19 cellular contexts compared by ENCODE assay signal in genomic region chr5:139451176-139451575, GRCh38. TPM values are rescaled to one million over a fixed set of nuclear protein-coding genes. Genes with fewer than 3 reads are reported as not detected.
DNase-seq lines count a peak whose midpoint lies in the region; ATAC-seq and TF ChIP-seq lines count a peak whose summit lies in the region.
"Had no signal": no experiment of that assay in that cellular context is flagged by ENCODE, and none has a peak within 500 bp of the region (broad histone marks: within the 10 kb centered on the region; RNA-seq: fewer than 3 reads in every experiment).

No MANE protein-coding gene starts in this region.

- peaks cover 47% of the 10 kb centered on the region for H3K4me1 Mint-ChIP-seq in activated CD4-positive, alpha-beta memory T cell treated with anti-CD3 and anti-CD28 coated beads for 36 hours (ENCODE audit: low read depth)
- H3K4me1 Mint-ChIP-seq in activated CD4-positive, alpha-beta memory T cell treated with anti-CD3 and anti-CD28 coated beads, Interleukin-2, amount 10 ng/mL, durations not matched to agents 7 days and 5 days: peaks cover 47% of the 10 kb centered on the region
- H3K4me1 Mint-ChIP-seq in activated T-cell treated with anti-CD3 and anti-CD28 coated beads, Interleukin-2, amount 50 U/mL, for 72 hours (ENCODE audit: low read depth): peaks cover 62% of the 10 kb centered on the region
- peaks cover 42% of the 10 kb centered on the region for H3K4me1 Mint-ChIP-seq in activated T-cell treated with anti-CD3 and anti-CD28 coated beads, Interleukin-2, amount 50 U/mL, for 4 hours (ENCODE audit: low read depth)
- H3K4me1 Mint-ChIP-seq in mesothelial cell of epicardium: peaks cover 4% of the 10 kb centered on the region
- H3K4me1 Mint-ChIP-seq: GM23338, H9 had no signal

- H3K36me3 Mint-ChIP-seq in activated CD4-positive, alpha-beta memory T cell treated with anti-CD3 and anti-CD28 coated beads for 36 hours: peaks cover 7% of the 10 kb centered on the region
- H3K36me3 Mint-ChIP-seq in activated CD4-positive, alpha-beta memory T cell treated with anti-CD3 and anti-CD28 coated beads, Interleukin-2, amount 10 ng/mL, durations not matched to agents 7 days and 5 days (ENCODE audit: low read depth): peaks cover 7% of the 10 kb centered on the region
- H3K36me3 Mint-ChIP-seq in activated T-cell treated with anti-CD3 and anti-CD28 coated beads, Interleukin-2, amount 50 U/mL, for 72 hours (ENCODE audit: insufficient read depth in 2 of 2): peaks cover 11 to 12% of the 10 kb centered on the region in 2 donors
- H3K36me3 Mint-ChIP-seq in activated T-cell treated with anti-CD3 and anti-CD28 coated beads, Interleukin-2, amount 50 U/mL, for 4 hours (ENCODE audit: insufficient read depth): peaks cover 3% of the 10 kb centered on the region
- H3K36me3 Mint-ChIP-seq in mesothelial cell of epicardium: no peaks in the 10 kb centered on the region
- H3K36me3 Mint-ChIP-seq: CD14-positive monocyte; CD8-positive, alpha-beta T cell had no signal

- H3K9me3 ChIP-seq in upper lobe of right lung: no peaks in the 10 kb centered on the region

- H3K27me3 Mint-ChIP-seq in activated CD4-positive, alpha-beta memory T cell treated with anti-CD3 and anti-CD28 coated beads for 36 hours: no peaks in the 10 kb centered on the region
- H3K27me3 Mint-ChIP-seq in activated CD4-positive, alpha-beta memory T cell treated with anti-CD3 and anti-CD28 coated beads, Interleukin-2, amount 10 ng/mL, durations not matched to agents 7 days and 5 days: no peaks in the 10 kb centered on the region
- no peaks in the 10 kb centered on the region for H3K27me3 Mint-ChIP-seq in activated T-cell treated with anti-CD3 and anti-CD28 coated beads, Interleukin-2, amount 50 U/mL, for 72 hours (ENCODE audit: low read depth)
- no peaks in the 10 kb centered on the region for H3K27me3 Mint-ChIP-seq in activated T-cell treated with anti-CD3 and anti-CD28 coated beads, Interleukin-2, amount 50 U/mL, for 4 hours (ENCODE audit: low read depth)
- no peaks in the 10 kb centered on the region for H3K27me3 Mint-ChIP-seq in mesothelial cell of epicardium (ENCODE audit: low read depth)

- CTCF ChIA-PET in activated CD4-positive, alpha-beta memory T cell treated with anti-CD3 and anti-CD28 coated beads for 36 hours (lab: Charles Lee): interaction anchor here (0.7 kb wide), 1 partner anchor 15 kb away, joined by 4 read pairs; no protein-coding TSS in a partner anchor
- CTCF ChIA-PET in activated CD4-positive, alpha-beta memory T cell treated with anti-CD3 and anti-CD28 coated beads, Interleukin-2, amount 10 ng/mL, durations not matched to agents 7 days and 5 days (lab: Charles Lee): interaction anchor here (0.5 kb wide), 1 partner anchor 252 kb away, joined by 3 read pairs; no protein-coding TSS in a partner anchor

- H3K36me3 ChIP-seq in upper lobe of right lung: no peaks in the 10 kb centered on the region

- no peak overlapping the region for H3K27ac ChIP-seq in coronary artery
- no peak overlapping the region for H3K27ac ChIP-seq in upper lobe of right lung
- H3K27ac ChIP-seq: 22Rv1 had no signal

- POLR2A ChIA-PET in activated CD4-positive, alpha-beta memory T cell treated with anti-CD3 and anti-CD28 coated beads for 36 hours (lab: Charles Lee): no interaction called here
- POLR2A ChIA-PET in activated CD4-positive, alpha-beta memory T cell treated with anti-CD3 and anti-CD28 coated beads, Interleukin-2, amount 10 ng/mL, durations not matched to agents 7 days and 5 days (lab: Charles Lee): interaction anchor here (3.7 kb wide), 1 partner anchor 13 kb away, joined by 20 read pairs; the partner anchor contains the start of gene DNAJC18

- H3K27ac Mint-ChIP-seq in activated CD4-positive, alpha-beta memory T cell treated with anti-CD3 and anti-CD28 coated beads for 36 hours: no peak overlapping the region
- H3K27ac Mint-ChIP-seq in activated CD4-positive, alpha-beta memory T cell treated with anti-CD3 and anti-CD28 coated beads, Interleukin-2, amount 10 ng/mL, durations not matched to agents 7 days and 5 days: no peak overlapping the region
- no peak overlapping the region for H3K27ac Mint-ChIP-seq in activated T-cell treated with anti-CD3 and anti-CD28 coated beads, Interleukin-2, amount 50 U/mL, for 72 hours
- no peak overlapping the region for H3K27ac Mint-ChIP-seq in mesothelial cell of epicardium
- H3K27ac Mint-ChIP-seq: CD14-positive monocyte; CD8-positive, alpha-beta T cell; GM23338; H9; HFFc6 had no signal

- H3K9me3 Mint-ChIP-seq in activated CD4-positive, alpha-beta memory T cell treated with anti-CD3 and anti-CD28 coated beads for 36 hours: no peaks in the 10 kb centered on the region
- no peaks in the 10 kb centered on the region for H3K9me3 Mint-ChIP-seq in activated CD4-positive, alpha-beta memory T cell treated with anti-CD3 and anti-CD28 coated beads, Interleukin-2, amount 10 ng/mL, durations not matched to agents 7 days and 5 days
- H3K9me3 Mint-ChIP-seq in activated T-cell treated with anti-CD3 and anti-CD28 coated beads, Interleukin-2, amount 50 U/mL, for 72 hours: peaks cover 3 to 4% of the 10 kb centered on the region in 2 donors
- peaks cover 5% of the 10 kb centered on the region for H3K9me3 Mint-ChIP-seq in activated T-cell treated with anti-CD3 and anti-CD28 coated beads, Interleukin-2, amount 50 U/mL, for 4 hours
- no peaks in the 10 kb centered on the region for H3K9me3 Mint-ChIP-seq in mesothelial cell of epicardium
- H3K9me3 Mint-ChIP-seq: CD14-positive monocyte; CD8-positive, alpha-beta T cell; GM23338; H9; HFFc6 had no signal

- no peaks in the 10 kb centered on the region for H3K4me1 ChIP-seq in upper lobe of right lung

- peak; percentile 2 to 12 for ATAC-seq in activated T-cell treated with anti-CD3 and anti-CD28 coated beads, Interleukin-2, amount 50 U/mL, for 72 hours (replicated peaks in 1 of 2)
- ATAC-seq in activated T-cell treated with anti-CD3 and anti-CD28 coated beads, Interleukin-2, amount 50 U/mL, for 4 hours: no peak
- ATAC-seq in upper lobe of right lung: no peak
- ATAC-seq: CD8-positive, alpha-beta T cell; GM23338 had no signal

- TF ChIP-seq CTCF in coronary artery (IDR thresholded peaks at IDR 0.05) (no peak), upper lobe of right lung (IDR thresholded peaks at IDR 0.05) (no peak), mesothelial cell of epicardium (IDR thresholded peaks at IDR 0.05; ENCODE audit: unreplicated experiment) (no peak)

- H3K4me3 ChIP-seq in coronary artery (no peak overlapping the region), upper lobe of right lung (no peak overlapping the region)
- H3K4me3 ChIP-seq: GM23338 had no signal

- intact Hi-C loops in activated CD4-positive, alpha-beta memory T cell treated with anti-CD3 and anti-CD28 coated beads for 36 hours (cut with micrococcal nuclease): no loop called here
- intact Hi-C loops in upper lobe of right lung (cut with DNase I): no loop called here

- H3K27me3 ChIP-seq in upper lobe of right lung: no peaks in the 10 kb centered on the region

- H3K4me3 Mint-ChIP-seq in activated CD4-positive, alpha-beta memory T cell treated with anti-CD3 and anti-CD28 coated beads for 36 hours: no peak overlapping the region
- no peak overlapping the region for H3K4me3 Mint-ChIP-seq in activated CD4-positive, alpha-beta memory T cell treated with anti-CD3 and anti-CD28 coated beads, Interleukin-2, amount 10 ng/mL, durations not matched to agents 7 days and 5 days
- no peak overlapping the region for H3K4me3 Mint-ChIP-seq in activated T-cell treated with anti-CD3 and anti-CD28 coated beads, Interleukin-2, amount 50 U/mL, for 72 hours
- H3K4me3 Mint-ChIP-seq in activated T-cell treated with anti-CD3 and anti-CD28 coated beads, Interleukin-2, amount 50 U/mL, for 4 hours: no peak overlapping the region
- no peak overlapping the region for H3K4me3 Mint-ChIP-seq in mesothelial cell of epicardium
- H3K4me3 Mint-ChIP-seq: CD14-positive monocyte; CD8-positive, alpha-beta T cell; GM23338; H9; HFFc6 had no signal

- DNase-seq in activated CD4-positive, alpha-beta memory T cell treated with anti-CD3 and anti-CD28 coated beads for 36 hours: peak; percentile 14
- no peak for DNase-seq in activated CD4-positive, alpha-beta memory T cell treated with anti-CD3 and anti-CD28 coated beads, Interleukin-2, amount 10 ng/mL, durations not matched to agents 7 days and 5 days
- DNase-seq in activated T-cell treated with anti-CD3 and anti-CD28 coated beads, Interleukin-2, amount 50 U/mL, for 72 hours: no peak
- DNase-seq in activated T-cell treated with anti-CD3 and anti-CD28 coated beads, Interleukin-2, amount 50 U/mL, for 4 hours: no peak
- DNase-seq in coronary artery (ENCODE audit: low spot score): peak; percentile 16
- peak; percentile 10 for DNase-seq in upper lobe of right lung
- DNase-seq in mesothelial cell of epicardium (ENCODE audit: low spot score in 2 of 2, unreplicated experiment in 2 of 2): no peak
- DNase-seq in NCI-H526 (lab: John Stamatoyannopoulos, UW): no peak
- DNase-seq: CD8-positive, alpha-beta T cell; COR-L47; DMS153; DND-41; GDM1; H9; HFFc6 had no signal

RNA-seq across cellular contexts. Expression of gene ECSCR, which starts 11.4 kb away (rescaled TPM):
- total RNA-seq in activated CD4-positive, alpha-beta memory T cell treated with anti-CD3 and anti-CD28 coated beads for 36 hours: 1 to 10 TPM; 3.7 to 4.2 TPM
- 1 to 10 TPM in 1 of 2 experiments, not detected in 1; 1.1 TPM for total RNA-seq in activated CD4-positive, alpha-beta memory T cell treated with anti-CD3 and anti-CD28 coated beads, Interleukin-2, amount 10 ng/mL, durations not matched to agents 7 days and 5 days
- 1 to 10 TPM; 1.2 to 1.4 TPM for total RNA-seq in activated T-cell treated with anti-CD3 and anti-CD28 coated beads, Interleukin-2, amount 50 U/mL, for 72 hours
- 1 to 10 TPM; 2.6 to 4.0 (median 2.9) TPM for total RNA-seq in activated T-cell treated with anti-CD3 and anti-CD28 coated beads, Interleukin-2, amount 50 U/mL, for 4 hours
- 47.2 TPM for total RNA-seq in upper lobe of right lung
- 0.29 TPM in 1 of 3 replicates, not detected in the others for total RNA-seq in mesothelial cell of epicardium
- total RNA-seq: CD8-positive, alpha-beta T cell had no signal

RNA-seq across cellular contexts. Expression of gene DNAJC18, which starts 11.9 kb away (rescaled TPM):
- total RNA-seq in activated CD4-positive, alpha-beta memory T cell treated with anti-CD3 and anti-CD28 coated beads for 36 hours: 10 to 100 TPM; 54.1 to 56.0 TPM
- 10 to 100 TPM; 16.1 to 17.0 TPM for total RNA-seq in activated CD4-positive, alpha-beta memory T cell treated with anti-CD3 and anti-CD28 coated beads, Interleukin-2, amount 10 ng/mL, durations not matched to agents 7 days and 5 days
- total RNA-seq in activated T-cell treated with anti-CD3 and anti-CD28 coated beads, Interleukin-2, amount 50 U/mL, for 72 hours: 10 to 100 TPM; 46.1 to 73.7 TPM
- 10 to 100 TPM; 22.7 to 32.8 (median 26.2) TPM for total RNA-seq in activated T-cell treated with anti-CD3 and anti-CD28 coated beads, Interleukin-2, amount 50 U/mL, for 4 hours
- total RNA-seq in upper lobe of right lung (11.9 TPM), mesothelial cell of epicardium (24.9 to 28.9 TPM (median 25.2 TPM) in 3 replicates)

RNA-seq across cellular contexts. Expression of gene SMIM33, which starts 19.6 kb away (rescaled TPM):
- total RNA-seq in activated CD4-positive, alpha-beta memory T cell treated with anti-CD3 and anti-CD28 coated beads for 36 hours: 1 to 10 TPM; 1.5 TPM
- total RNA-seq in activated CD4-positive, alpha-beta memory T cell treated with anti-CD3 and anti-CD28 coated beads, Interleukin-2, amount 10 ng/mL, durations not matched to agents 7 days and 5 days: 1 to 10 TPM; 2.0 to 2.3 TPM
- total RNA-seq in activated T-cell treated with anti-CD3 and anti-CD28 coated beads, Interleukin-2, amount 50 U/mL, for 72 hours: under 1 TPM; 0.22 to 0.35 TPM
- total RNA-seq in activated T-cell treated with anti-CD3 and anti-CD28 coated beads, Interleukin-2, amount 50 U/mL, for 4 hours: under 1 TPM in 2 of 3 donors, not detected in 1; 0.21 to 0.30 TPM
- not detected for total RNA-seq in upper lobe of right lung
- total RNA-seq in mesothelial cell of epicardium: not detected in 3 replicates
- total RNA-seq: A673; CD8-positive, alpha-beta T cell; GM23338; H9; HFFc6 had no signal

RNA-seq across cellular contexts. Expression of gene STING1, which starts 31.4 kb away (rescaled TPM):
- total RNA-seq in activated CD4-positive, alpha-beta memory T cell treated with anti-CD3 and anti-CD28 coated beads for 36 hours: 100 to 1,000 TPM; 339 to 344 TPM
- total RNA-seq in activated CD4-positive, alpha-beta memory T cell treated with anti-CD3 and anti-CD28 coated beads, Interleukin-2, amount 10 ng/mL, durations not matched to agents 7 days and 5 days: 100 to 1,000 TPM; 277 to 281 TPM
- 100 to 1,000 TPM in 1 of 2 donors, 10 to 100 TPM in 1; 98.6 to 230 TPM for total RNA-seq in activated T-cell treated with anti-CD3 and anti-CD28 coated beads, Interleukin-2, amount 50 U/mL, for 72 hours
- total RNA-seq in activated T-cell treated with anti-CD3 and anti-CD28 coated beads, Interleukin-2, amount 50 U/mL, for 4 hours: 100 to 1,000 TPM; 139 to 261 (median 172) TPM
- total RNA-seq in upper lobe of right lung (102 TPM), mesothelial cell of epicardium (26.8 to 30.3 TPM (median 27.0 TPM) in 3 replicates)
- total RNA-seq: GM23338 had no signal

RNA-seq across cellular contexts. Expression of gene SPATA24, which starts 47.3 kb away (rescaled TPM):
- 1 to 10 TPM; 3.7 to 5.2 TPM for total RNA-seq in activated CD4-positive, alpha-beta memory T cell treated with anti-CD3 and anti-CD28 coated beads for 36 hours
- 1 to 10 TPM; 9.4 to 9.5 TPM for total RNA-seq in activated CD4-positive, alpha-beta memory T cell treated with anti-CD3 and anti-CD28 coated beads, Interleukin-2, amount 10 ng/mL, durations not matched to agents 7 days and 5 days
- 1 to 10 TPM; 3.3 to 3.5 TPM for total RNA-seq in activated T-cell treated with anti-CD3 and anti-CD28 coated beads, Interleukin-2, amount 50 U/mL, for 72 hours
- total RNA-seq in activated T-cell treated with anti-CD3 and anti-CD28 coated beads, Interleukin-2, amount 50 U/mL, for 4 hours: 1 to 10 TPM; 2.4 to 3.6 (median 2.6) TPM
- total RNA-seq in upper lobe of right lung: 4.5 TPM
- 4.8 to 6.5 TPM (median 6.1 TPM) in 3 replicates for total RNA-seq in mesothelial cell of epicardium

Comparison
In these comparisons a context has a peak if more than half of its experiments do, and no peak if none do; other contexts are left out.
1. DNase-seq: peak in activated CD4-positive, alpha-beta memory T cell treated with anti-CD3 and anti-CD28 coated beads for 36 hours (single experiment), coronary artery (single experiment) and upper lobe of right lung (single experiment); none in activated CD4-positive, alpha-beta memory T cell treated with anti-CD3 and anti-CD28 coated beads, Interleukin-2, amount 10 ng/mL, durations not matched to agents 7 days and 5 days (single experiment), activated T-cell treated with anti-CD3 and anti-CD28 coated beads, Interleukin-2, amount 50 U/mL, for 72 hours (0 of 2), activated T-cell treated with anti-CD3 and anti-CD28 coated beads, Interleukin-2, amount 50 U/mL, for 4 hours (single experiment), mesothelial cell of epicardium (0 of 2) and NCI-H526 (0 of 2).
2. ATAC-seq: peak in activated T-cell treated with anti-CD3 and anti-CD28 coated beads, Interleukin-2, amount 50 U/mL, for 72 hours (2 of 2); none in activated T-cell treated with anti-CD3 and anti-CD28 coated beads, Interleukin-2, amount 50 U/mL, for 4 hours (0 of 2) and upper lobe of right lung (single experiment).